24 cellular contexts compared by ENCODE assay signal in genomic region chr6:71465096-71465495, GRCh38.
"Had no signal": no experiment of that assay in that cellular context is flagged by ENCODE, and none has a peak within 500 bp of the region (broad histone marks: within the 10 kb centered on the region; RNA-seq: fewer than 3 reads in every experiment).

No MANE protein-coding gene starts in this region.

- H3K36me3 Mint-ChIP-seq: naive thymus-derived CD4-positive, alpha-beta T cell; natural killer cell treated with Interleukin-12 subunit alpha and Interleukin-12 subunit beta and Interleukin-15 and Interleukin-18, amount 100 ng/mL, for 72 hours had no signal

- H3K27me3 Mint-ChIP-seq: natural killer cell treated with Interleukin-12 subunit alpha and Interleukin-12 subunit beta and Interleukin-15 and Interleukin-18, amount 100 ng/mL, for 72 hours; progenitor cell of endocrine pancreas had no signal

- H3K27ac ChIP-seq: left ventricle myocardium inferior, ovary, right atrium auricular region, skin epidermis, stomach, testis, thyroid gland, transverse colon, upper lobe of left lung, vagina had no signal

- H3K4me3 Mint-ChIP-seq: naive thymus-derived CD4-positive, alpha-beta T cell; natural killer cell treated with Interleukin-12 subunit alpha and Interleukin-12 subunit beta and Interleukin-15 and Interleukin-18, amount 100 ng/mL, for 72 hours; stimulated activated naive B cell treated with anti-CD40 and anti-IgM and Interleukin-4, amounts not matched to agents 10 μg/mL and 1 μg/mL and 100 μg/mL, for 72 hours had no signal

- H3K36me3 ChIP-seq: left ventricle myocardium inferior, ovary, right atrium auricular region, stomach, thyroid gland, transverse colon, upper lobe of left lung, vagina had no signal

- H3K9me3 ChIP-seq: mucosa of descending colon, testis, thyroid gland, transverse colon had no signal

- DNase-seq: islet precursor cell; left ventricle myocardium inferior; midbrain; mucosa of descending colon; naive thymus-derived CD4-positive, alpha-beta T cell; ovary; stimulated activated CD4-positive, alpha-beta T cell treated with anti-CD3 and anti-CD28 coated beads, Interleukin-12 subunit alpha, Interleukin-12 subunit beta, amount 100 ng/mL, for 4 hours; stimulated activated CD4-positive, alpha-beta T cell treated with anti-CD3 and anti-CD28 coated beads, Interleukin-15, amount 100 ng/mL, for 24 hours; stimulated activated CD4-positive, alpha-beta T cell treated with anti-CD3 and anti-CD28 coated beads, Interleukin-2, amount 100 ng/mL, for 24 hours; stimulated activated CD4-positive, alpha-beta T cell treated with anti-CD3 and anti-CD28 coated beads, Interleukin-4, amount 100 ng/mL, for 1 hour; stimulated activated naive B cell treated with anti-CD40 and anti-IgM and Interleukin-4, amounts not matched to agents 10 μg/mL and 1 μg/mL and 100 μg/mL, for 72 hours; stimulated activated naive CD8-positive, alpha-beta T cell treated with anti-CD3 and anti-CD28 coated beads, Interleukin-15, Interleukin-2, amounts not matched to agents 100 U/mL and 50 U/mL, for 24 hours; stomach; testis; thyroid gland; transverse colon; upper lobe of left lung had no signal

- H3K27me3 ChIP-seq: ovary, right atrium auricular region, stomach, testis, thyroid gland, transverse colon, upper lobe of left lung, vagina had no signal

- ATAC-seq: mucosa of descending colon; naive thymus-derived CD4-positive, alpha-beta T cell; natural killer cell treated with Interleukin-12 subunit alpha and Interleukin-12 subunit beta and Interleukin-15 and Interleukin-18, amount 100 ng/mL, for 72 hours; sciatic nerve; stimulated activated naive B cell treated with anti-CD40 and anti-IgM and Interleukin-4, amounts not matched to agents 10 μg/mL and 1 μg/mL and 100 μg/mL, for 72 hours; stimulated activated naive CD8-positive, alpha-beta T cell treated with anti-CD3 and anti-CD28 coated beads, Interleukin-15, Interleukin-2, amounts not matched to agents 100 U/mL and 50 U/mL, for 24 hours had no signal

- H3K4me1 ChIP-seq: left ventricle myocardium inferior, right atrium auricular region, testis, vagina had no signal

- H3K27ac Mint-ChIP-seq: naive thymus-derived CD4-positive, alpha-beta T cell; natural killer cell treated with Interleukin-12 subunit alpha and Interleukin-12 subunit beta and Interleukin-15 and Interleukin-18, amount 100 ng/mL, for 72 hours; progenitor cell of endocrine pancreas; stimulated activated naive B cell treated with anti-CD40 and anti-IgM and Interleukin-4, amounts not matched to agents 10 μg/mL and 1 μg/mL and 100 μg/mL, for 72 hours had no signal

- H3K4me3 ChIP-seq: left ventricle myocardium inferior, lung, mucosa of descending colon, ovary, right atrium auricular region, skin epidermis, stomach, testis, thyroid gland, transverse colon, upper lobe of left lung, vagina had no signal

- H3K4me1 Mint-ChIP-seq: naive thymus-derived CD4-positive, alpha-beta T cell; stimulated activated naive B cell treated with anti-CD40 and anti-IgM and Interleukin-4, amounts not matched to agents 10 μg/mL and 1 μg/mL and 100 μg/mL, for 72 hours had no signal
